8 cellular contexts compared by ENCODE assay signal in the genomic region with DNA sequence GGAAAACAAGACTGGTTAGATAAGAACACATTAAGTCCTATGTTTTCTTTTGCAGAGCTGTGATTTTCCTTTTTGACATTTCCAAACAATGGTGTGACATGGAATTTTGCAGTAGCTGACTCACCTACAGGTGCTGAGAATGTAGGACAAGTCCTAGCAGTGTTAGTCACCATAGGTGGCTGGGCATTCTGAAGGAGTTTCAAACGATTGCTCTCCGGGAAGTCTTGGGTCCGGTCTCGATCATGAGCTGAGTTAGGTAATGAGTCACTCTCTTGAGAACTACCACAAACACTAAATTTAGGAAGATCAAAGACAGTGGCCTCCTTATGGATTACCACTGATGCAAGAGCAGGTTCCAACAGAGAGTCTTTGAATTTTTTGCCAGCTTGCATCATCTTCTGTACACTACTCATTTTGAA. TPM values are rescaled to one million over a fixed set of nuclear protein-coding genes. Genes with fewer than 3 reads are reported as not detected.
DNase-seq lines count a peak whose midpoint lies in the region; ATAC-seq and TF ChIP-seq lines count a peak whose summit lies in the region.

No MANE protein-coding gene starts in this region.

- peak; percentile 90 for DNase-seq in HCEC 1CT
- peak; percentile 75 to 100 for DNase-seq in PC-9
- peak; percentile 98 to 99 for DNase-seq in foreskin keratinocyte
- DNase-seq in middle frontal gyrus (ENCODE audit: extremely low spot score, low spot score), result no peak
- DNase-seq in ascending aorta (ENCODE audit: low spot score in 2 of 2), result no peak
- no peak for DNase-seq in NCI-H1092 treated with DMSO at 0.1 percent for 48 hours (lab: John Stamatoyannopoulos, UW)
- DNase-seq in thyroid gland, result no peak

- BruUV-seq in PC-9 (replicated peaks; lab: Mats Ljungman, UMichigan), result no TSS peak

- POLR2A ChIA-PET in PC-9 (lab: Charles Lee; ENCODE audit: unreplicated experiment), result interaction anchor here (0.5 to 0.6 kb wide), 2 partner anchors 159 to 866 kb away, joined by 3 read pairs; no protein-coding TSS in a partner anchor

- no peaks in the 10 kb centered on the region for H3K27me3 ChIP-seq in PC-9 (ENCODE audit: insufficient read depth, low read depth)
- H3K27me3 ChIP-seq in foreskin keratinocyte, result no peaks in the 10 kb centered on the region
- no peaks in the 10 kb centered on the region for H3K27me3 ChIP-seq in ascending aorta
- H3K27me3 ChIP-seq in thyroid gland, result no peaks in the 10 kb centered on the region

- H3K4me3 ChIP-seq in PC-9 (no peak overlapping the region), ascending aorta (no peak overlapping the region), thyroid gland (replicated peaks in 1 of 3) (no peak overlapping the region)

- H4K20me1 ChIP-seq in PC-9 (ENCODE audit: insufficient read depth), result no peaks in the 10 kb centered on the region; the same call in 1 of the 2 replicates

- whole genome bisulfite sequencing in thyroid gland, 2 donors, result 81 to 84% methylated on average over 4 of the region's 4 CpGs

- H3K36me3 ChIP-seq in PC-9 (ENCODE audit: low read depth) (peaks cover 32% of the 10 kb centered on the region), ascending aorta (peaks cover 2 to 19% of the 10 kb centered on the region in 2 donors), thyroid gland (peaks cover 7 to 9% of the 10 kb centered on the region in 2 donors)

- CTCF ChIA-PET in PC-9 (lab: Charles Lee), result interaction anchor here (0.7 kb wide), 1 partner anchor 1426 kb away, joined by 5 read pairs; no protein-coding TSS in a partner anchor

- peaks cover 58% of the 10 kb centered on the region for H3K79me2 ChIP-seq in PC-9 (ENCODE audit: low read depth)

- H3K9me2 ChIP-seq in PC-9 (ENCODE audit: insufficient read depth), result no peaks in the 10 kb centered on the region

- H3K4me1 ChIP-seq in PC-9 (replicated peaks; ENCODE audit: insufficient read depth) (peaks cover 41% of the 10 kb centered on the region), foreskin keratinocyte (peaks cover 12% of the 10 kb centered on the region), ascending aorta (peaks cover 3 to 11% of the 10 kb centered on the region in 2 donors), thyroid gland (peaks cover 3 to 6% of the 10 kb centered on the region in 2 donors)

- H3K9me3 ChIP-seq in PC-9 (ENCODE audit: insufficient read depth, low read depth) (0 out of 2 replicates have a peak, but pooled peaks cover 4% of the 10 kb centered on the region), ascending aorta (no peaks in the 10 kb centered on the region), thyroid gland (no peaks in the 10 kb centered on the region)

- H3K27ac ChIP-seq in PC-9 (peak overlapping the region; percentile 94), foreskin keratinocyte (peak overlapping the region; percentile 40), ascending aorta (no peak overlapping the region), thyroid gland (no peak overlapping the region)

- peak; percentile 24 for ATAC-seq in GM18498 (IDR thresholded peaks at IDR 0.05; ENCODE audit: unreplicated experiment)
- peak; percentile 96 for ATAC-seq in foreskin keratinocyte

- H2AFZ ChIP-seq in PC-9, result no peak overlapping the region

- intact Hi-C loops in PC-9 (cut with micrococcal nuclease; ENCODE audit: unreplicated experiment) (loop anchor here (1.0 to 10.0 kb wide), 3 partner anchors 9 to 716 kb away; no protein-coding TSS in a partner anchor), ascending aorta (cut with DNase I) (no loop called here), thyroid gland (cut with DNase I) (no loop called here)

- no peak for TF ChIP-seq POLR2A in thyroid gland (IDR thresholded peaks at IDR 0.05)

- H3K4me2 ChIP-seq in PC-9, result peak overlapping the region; percentile 50

- TF ChIP-seq CTCF in PC-9 (conservative IDR thresholded peaks at IDR 0.05), result no peak
- no peak for TF ChIP-seq CTCF in foreskin keratinocyte (conservative IDR thresholded peaks at IDR 0.05)
- no peak for TF ChIP-seq CTCF in ascending aorta (IDR thresholded peaks at IDR 0.05)
- no peak for TF ChIP-seq CTCF in thyroid gland (IDR thresholded peaks at IDR 0.05)

- H3F3A ChIP-seq in PC-9 (ENCODE audit: insufficient read depth, low read depth), result peaks cover 42% of the 10 kb centered on the region

RNA-seq across cellular contexts. Expression of a gene that starts 3.6 kb away (rescaled TPM):
- total RNA-seq in PC-9 (2021) (18.7 and 25.7 TPM in 2 replicates), foreskin keratinocyte (29.5 and 33.5 TPM in 2 replicates), ascending aorta (0.32 TPM), thyroid gland (10 to 100 TPM in 2 of 4 donors, 1 to 10 TPM in 2; 5.1 to 15.9 (median 9.5) TPM)
- 7.5 and 9.1 TPM in 2 replicates for polyA plus RNA-seq in foreskin keratinocyte

Comparison
In these comparisons a context has a peak if more than half of its experiments do, and no peak if none do; other contexts are left out.
1. DNase-seq: peak in HCEC 1CT (single experiment), PC-9 (2 of 2) and foreskin keratinocyte (2 of 2); none in middle frontal gyrus (single experiment), ascending aorta (0 of 2), NCI-H1092 treated with DMSO at 0.1 percent for 48 hours (single experiment) and thyroid gland (0 of 2).
2. H3K27ac ChIP-seq: peak in PC-9 (single experiment) and foreskin keratinocyte (single experiment); none in ascending aorta (0 of 2) and thyroid gland (0 of 3).